In genomic region chrX:153681175-153681574, GRCh38 we compare ENCODE assay signal across 26 cellular contexts. TPM values are rescaled to one million over a fixed set of nuclear protein-coding genes. Genes with fewer than 3 reads are reported as not detected.
"Had no signal": no experiment of that assay in that cellular context is flagged by ENCODE, and none has a peak within 500 bp of the region (broad histone marks: within the 10 kb centered on the region; RNA-seq: fewer than 3 reads in every experiment).

No MANE protein-coding gene starts in this region.

- H3K4me2 ChIP-seq: smooth muscle cell had no signal

- H3K36me3 ChIP-seq: brain microvascular endothelial cell, esophagus muscularis mucosa, heart left ventricle, lower lobe of right lung, tibial nerve had no signal

- H3K4me1 ChIP-seq: esophagus muscularis mucosa, heart left ventricle, lower lobe of right lung, tibial nerve had no signal

- DNase-seq: activated CD4-positive, alpha-beta T cell treated with anti-CD3 and anti-CD28 coated beads for 1 hour; activated CD4-positive, alpha-beta T cell treated with anti-CD3 and anti-CD28 coated beads, Interleukin-2, amount 50 U/mL, for 1 hour; activated CD8-positive, alpha-beta T cell treated with anti-CD3 and anti-CD28 coated beads for 36 hours; activated effector memory CD4-positive, alpha-beta T cell treated with Interleukin-2 at 50 U/mL for 16 hours; activated naive CD4-positive, alpha-beta T cell treated with Interleukin-2 at 50 U/mL for 16 hours; activated T-cell treated with anti-CD3 and anti-CD28 coated beads, Interleukin-2, amount 50 U/mL, for 72 hours; brain microvascular endothelial cell; foreskin keratinocyte; hypothalamus; immature natural killer cell; lower lobe of right lung; mesenchymal stem cell; naive thymus-derived CD8-positive, alpha-beta T cell; stimulated activated CD4-positive, alpha-beta T cell treated with anti-CD3 and anti-CD28 coated beads, Interleukin-15, amount 100 ng/mL, for 24 hours; stimulated activated CD4-positive, alpha-beta T cell treated with anti-CD3 and anti-CD28 coated beads, Interleukin-2, amount 100 ng/mL, for 24 hours; stimulated activated naive B cell treated with anti-CD40 and anti-IgM and Interleukin-4, amounts not matched to agents 10 μg/mL and 1 μg/mL and 100 μg/mL, for 72 hours; T-helper 17 cell; T1000 had no signal

- H3K27ac ChIP-seq: brain microvascular endothelial cell, esophagus muscularis mucosa, foreskin keratinocyte, heart left ventricle, lower lobe of right lung, tibial nerve had no signal

- FAIRE-seq: astrocyte, urothelium cell line had no signal

- H3K4me3 ChIP-seq: esophagus muscularis mucosa, heart left ventricle, lower lobe of right lung, smooth muscle cell, tibial nerve had no signal

- H3K9me3 ChIP-seq: lower lobe of right lung, tibial nerve had no signal

- ATAC-seq: activated CD8-positive, alpha-beta T cell treated with anti-CD3 and anti-CD28 coated beads for 36 hours; activated T-cell treated with anti-CD3 and anti-CD28 coated beads, Interleukin-2, amount 50 U/mL, for 72 hours; foreskin keratinocyte; heart left ventricle; lower lobe of right lung; naive thymus-derived CD8-positive, alpha-beta T cell; stimulated activated naive B cell treated with anti-CD40 and anti-IgM and Interleukin-4, amounts not matched to agents 10 μg/mL and 1 μg/mL and 100 μg/mL, for 72 hours; T-helper 17 cell; WTC11 had no signal

- H3K27me3 ChIP-seq: brain microvascular endothelial cell, esophagus muscularis mucosa, foreskin keratinocyte, tibial nerve had no signal

RNA-seq across cellular contexts. Expression of gene PNCK, which starts 7.6 kb away (rescaled TPM):
- total RNA-seq: foreskin keratinocyte; lower lobe of right lung; naive thymus-derived CD8-positive, alpha-beta T cell had no signal
- polyA plus RNA-seq: immature natural killer cell; naive thymus-derived CD8-positive, alpha-beta T cell had no signal

RNA-seq across cellular contexts. Expression of gene DUSP9, which starts 34.2 kb away (rescaled TPM):
- total RNA-seq: activated T-cell treated with anti-CD3 and anti-CD28 coated beads, Interleukin-2, amount 50 U/mL, for 72 hours; cardiac septum; esophagus muscularis mucosa; lower lobe of right lung; naive thymus-derived CD8-positive, alpha-beta T cell; T-helper 17 cell; tibial nerve had no signal
- polyA plus RNA-seq: immature natural killer cell; naive thymus-derived CD8-positive, alpha-beta T cell had no signal
